In the genomic region with DNA sequence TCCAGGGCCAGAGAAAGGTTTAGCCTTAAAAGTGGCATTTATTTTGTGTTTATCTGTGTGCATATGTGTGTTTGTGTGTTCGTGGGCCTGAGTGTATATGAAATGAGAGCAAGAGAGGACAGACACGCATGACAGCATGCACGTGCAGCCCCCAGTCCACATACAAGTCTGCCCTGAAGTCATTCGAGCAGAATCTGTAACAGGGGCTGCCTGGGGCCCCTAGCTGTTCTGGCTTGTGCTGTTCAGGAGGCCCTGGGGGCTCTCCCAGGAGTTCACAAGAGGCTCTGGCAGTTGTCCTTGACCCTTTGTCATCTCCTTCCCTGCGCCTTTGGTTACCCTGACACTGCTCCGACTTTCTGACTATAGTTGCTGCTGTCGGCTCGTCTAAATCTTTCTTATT, we compare ENCODE assay signal across 1 cellular context.
TF ChIP-seq lines count a peak whose summit lies in the region.

No MANE protein-coding gene starts in this region.

TF ChIP-seq in IMR-90, 13 proteins besides CTCF, POLR2A, EP300 and RAD21:
- TF ChIP-seq BHLHE40 (IDR thresholded peaks at IDR 0.05; ENCODE audit: low read depth, low read length) (peak; percentile 52; the same call in 1 of the 2 replicates), MAFK (IDR thresholded peaks at IDR 0.05; ENCODE audit: low read depth, low read length) (no peak)
